Comparison of ENCODE assay signal across 15 cellular contexts in the genomic region with DNA sequence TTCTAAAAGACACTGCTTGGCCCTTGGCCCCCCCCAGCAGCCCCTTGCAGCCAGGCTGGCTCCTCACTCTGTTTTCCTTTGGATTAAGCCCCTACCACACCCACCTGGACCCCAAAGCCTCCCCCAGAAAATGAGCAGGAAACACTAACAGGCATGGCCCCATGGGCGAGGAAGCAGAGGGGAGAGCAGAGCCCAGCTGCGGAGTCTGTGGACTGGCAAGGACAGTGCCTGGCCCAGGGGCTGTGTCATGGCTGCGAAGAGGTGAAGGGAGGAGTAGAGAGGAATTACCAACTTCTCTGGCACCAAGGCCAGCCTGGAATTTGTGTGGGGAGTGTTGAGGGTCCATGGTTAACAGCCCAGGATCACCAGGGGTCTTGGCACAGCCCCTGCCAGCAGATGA. TPM values are rescaled to one million over a fixed set of nuclear protein-coding genes. Genes with fewer than 3 reads are reported as not detected.
DNase-seq lines count a peak whose midpoint lies in the region; ATAC-seq and TF ChIP-seq lines count a peak whose summit lies in the region.
"Had no signal": no experiment of that assay in that cellular context is flagged by ENCODE, and none has a peak within 500 bp of the region (broad histone marks: within the 10 kb centered on the region; RNA-seq: fewer than 3 reads in every experiment).

No MANE protein-coding gene starts in this region.

- H3K4me3 ChIP-seq in BLaER1 = no peak overlapping the region
- no peak overlapping the region for H3K4me3 ChIP-seq in RWPE2 (ENCODE audit: severe bottlenecking)
- H3K4me3 ChIP-seq: GM23338 had no signal

- H3K4me1 ChIP-seq in BLaER1 (peaks cover 5% of the 10 kb centered on the region; the same call in 1 of the 2 replicates), RWPE2 (ENCODE audit: insufficient read depth, poor library complexity, severe bottlenecking) (peaks cover 22% of the 10 kb centered on the region)

- peak overlapping the region; percentile 26; the same call in 1 of the 2 replicates for H3K27ac ChIP-seq in BLaER1
- H3K27ac ChIP-seq in RWPE2 (ENCODE audit: poor library complexity, severe bottlenecking) = no peak overlapping the region
- H3K27ac ChIP-seq: KMS-11 had no signal

- H4K20me1 ChIP-seq in BLaER1 = 0 out of 2 replicates have a peak, but pooled peaks cover 8% of the 10 kb centered on the region

- H3K27ac Mint-ChIP-seq in nephron progenitor cell = peak overlapping the region; percentile 90
- H3K27ac Mint-ChIP-seq: CD8-positive, alpha-beta T cell; GM23338; H9 had no signal

- H3K27me3 ChIP-seq in BLaER1 = no peaks in the 10 kb centered on the region
- H3K27me3 ChIP-seq in RWPE2 (ENCODE audit: insufficient read depth, poor library complexity, severe bottlenecking) = no peaks in the 10 kb centered on the region

- H3K4me2 ChIP-seq in BLaER1 = no peak overlapping the region
- H3K4me2 ChIP-seq: GM23338, KMS-11 had no signal

- no peak for TF ChIP-seq CTCF in RWPE2 (IDR thresholded peaks at IDR 0.05; ENCODE audit: poor library complexity, severe bottlenecking)
- TF ChIP-seq CTCF in nephron progenitor cell (IDR thresholded peaks at IDR 0.05) = no peak

- H3K4me1 Mint-ChIP-seq in nephron progenitor cell = peaks cover 34% of the 10 kb centered on the region

- H3K9me3 Mint-ChIP-seq in nephron progenitor cell = no peaks in the 10 kb centered on the region
- H3K9me3 Mint-ChIP-seq: CD8-positive, alpha-beta T cell; GM23338; H9 had no signal

- peaks cover 30% of the 10 kb centered on the region for H3K36me3 Mint-ChIP-seq in nephron progenitor cell (ENCODE audit: low read depth)

- intact Hi-C loops in sciatic nerve (cut with DNase I) = no loop called here

- H3K9ac ChIP-seq in BLaER1 = no peak overlapping the region
- H3K9ac ChIP-seq: KMS-11 had no signal

- ATAC-seq in RWPE2 (ENCODE audit: low read depth) (no peak), sciatic nerve (no peak), GM19023 (IDR thresholded peaks at IDR 0.05; ENCODE audit: unreplicated experiment) (no peak), GM19452 (IDR thresholded peaks at IDR 0.05; ENCODE audit: unreplicated experiment) (no peak)
- ATAC-seq: CD8-positive, alpha-beta T cell; GM23338; HepG2 had no signal

- DNase-seq in RWPE2 (ENCODE audit: low spot score) (peak; percentile 51), nephron progenitor cell (no peak), sciatic nerve (ENCODE audit: low spot score) (peak; percentile 47)
- no peak for DNase-seq in stimulated activated CD4-positive, alpha-beta T cell treated with anti-CD3 and anti-CD28 coated beads, Interleukin-15, amount 100 ng/mL, for 24 hours
- DNase-seq: ACHN; CD8-positive, alpha-beta T cell; COR-L47; DMS 273 treated with DMSO at 0.1 percent for 48 hours; H9 had no signal

- H3K27me3 Mint-ChIP-seq in nephron progenitor cell (ENCODE audit: low read depth, poor library complexity) = no peaks in the 10 kb centered on the region

- peaks cover 93% of the 10 kb centered on the region for H3K36me3 ChIP-seq in BLaER1
- no peaks in the 10 kb centered on the region for H3K36me3 ChIP-seq in RWPE2 (ENCODE audit: low read depth)

- no peaks in the 10 kb centered on the region for H3K9me3 ChIP-seq in BLaER1
- H3K9me3 ChIP-seq in RWPE2 (ENCODE audit: severe bottlenecking) = no peaks in the 10 kb centered on the region

- H3K4me3 Mint-ChIP-seq in nephron progenitor cell = no peak overlapping the region
- H3K4me3 Mint-ChIP-seq: CD8-positive, alpha-beta T cell; GM23338; H9 had no signal

RNA-seq across cellular contexts. Expression of gene MRC2, which starts 47.4 kb away (rescaled TPM):
- 111 TPM for total RNA-seq in sciatic nerve
- total RNA-seq: HepG2 had no signal

Comparison
In these comparisons a context has a peak if more than half of its experiments do, and no peak if none do; other contexts are left out.
1. DNase-seq: peak in RWPE2 (single experiment) and sciatic nerve (single experiment); none in nephron progenitor cell (single experiment) and stimulated activated CD4-positive, alpha-beta T cell treated with anti-CD3 and anti-CD28 coated beads, Interleukin-15, amount 100 ng/mL, for 24 hours (single experiment).